Comparison of ENCODE assay signal across 10 cellular contexts in the genomic region with DNA sequence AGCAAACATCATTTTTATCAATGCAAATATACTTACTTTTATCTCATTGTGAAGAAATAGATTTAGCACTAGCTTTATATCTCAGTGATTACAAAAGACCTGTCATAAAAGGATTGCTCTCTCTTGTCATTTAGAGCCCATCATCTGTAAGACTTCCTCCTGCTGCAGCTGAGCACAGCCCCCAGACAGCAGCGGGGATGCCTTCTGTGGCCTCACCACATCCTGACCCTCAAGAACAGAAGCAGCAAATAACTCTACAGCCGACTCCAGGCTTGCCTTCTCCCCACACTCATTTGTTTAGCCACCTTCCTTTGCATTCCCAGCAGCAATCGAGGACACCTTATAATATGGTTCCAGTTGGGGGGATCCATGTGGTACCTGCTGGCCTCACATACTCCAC.
DNase-seq lines count a peak whose midpoint lies in the region; ATAC-seq and TF ChIP-seq lines count a peak whose summit lies in the region.
"Had no signal": no experiment of that assay in that cellular context is flagged by ENCODE, and none has a peak within 500 bp of the region (broad histone marks: within the 10 kb centered on the region; RNA-seq: fewer than 3 reads in every experiment).

No MANE protein-coding gene starts in this region.

- in situ Hi-C loops in GM13977 (cut with MboI; ENCODE audit: low pct_unique_long_range_greater_than_20kb, low sequenced_read_pairs, unreplicated experiment), result loop anchor here (25.0 kb wide), 1 partner anchor 449 kb away; no protein-coding TSS in a partner anchor

- no peaks in the 10 kb centered on the region for H3K27me3 Mint-ChIP-seq in memory B cell

- peak overlapping the region; percentile 3 for H3K27ac Mint-ChIP-seq in memory B cell

- peaks cover 30% of the 10 kb centered on the region for H3K36me3 Mint-ChIP-seq in memory B cell

- H3K27ac ChIP-seq in substantia nigra (ENCODE audit: low read depth, low read length, poor library complexity, severe bottlenecking), result no peak overlapping the region
- H3K27ac ChIP-seq: brain microvascular endothelial cell had no signal

- ATAC-seq in HG02623 (IDR thresholded peaks at IDR 0.05; ENCODE audit: unreplicated experiment) (peak; percentile 73), memory B cell (ENCODE audit: low read depth) (peak; percentile 74), HG03280 (IDR thresholded peaks at IDR 0.05; ENCODE audit: unreplicated experiment) (no peak)

- no peak for TF ChIP-seq CTCF in GM13977 (IDR thresholded peaks at IDR 0.05; ENCODE audit: extremely low read depth, insufficient read depth, missing control alignments)

- H3K4me3 Mint-ChIP-seq in memory B cell, result no peak overlapping the region

- H3K4me1 Mint-ChIP-seq in memory B cell, result peaks cover 11% of the 10 kb centered on the region

- no peaks in the 10 kb centered on the region for H3K9me3 Mint-ChIP-seq in memory B cell

- peak; percentile 14 for DNase-seq in GM13977 (ENCODE audit: low spot score)
- peak; percentile 28 for DNase-seq in SIG-M5 (lab: John Stamatoyannopoulos, UW)
- DNase-seq in memory B cell (ENCODE audit: low spot score in 2 of 2), result no peak
- no peak for DNase-seq in Ammon's horn (ENCODE audit: low spot score)
- DNase-seq in stimulated activated CD4-positive, alpha-beta T cell treated with anti-CD3 and anti-CD28 coated beads, Interleukin-2, amount 100 ng/mL, for 24 hours, result no peak
- DNase-seq in substantia nigra (lab: John Stamatoyannopoulos, UW), result no peak
- DNase-seq: brain microvascular endothelial cell, NCI-H1105 had no signal

Comparison
In these comparisons a context has a peak if more than half of its experiments do, and no peak if none do; other contexts are left out.
1. DNase-seq: peak in GM13977 (single experiment) and SIG-M5 (single experiment); none in memory B cell (0 of 2), Ammon's horn (single experiment), stimulated activated CD4-positive, alpha-beta T cell treated with anti-CD3 and anti-CD28 coated beads, Interleukin-2, amount 100 ng/mL, for 24 hours (0 of 2) and substantia nigra (0 of 49).